Comparison of ENCODE assay signal across 8 cellular contexts in genomic region chr21:44931501-44932365, GRCh38. TPM values are rescaled to one million over a fixed set of nuclear protein-coding genes. Genes with fewer than 3 reads are reported as not detected.
DNase-seq lines count a peak whose midpoint lies in the region; ATAC-seq, FAIRE-seq and TF ChIP-seq lines count a peak whose summit lies in the region.

No MANE protein-coding gene starts in this region.

- H3K27me3 ChIP-seq in keratinocyte (ENCODE audit: control insufficient read depth, extremely low read depth, insufficient read depth, low read length) (peaks cover 24% of the 10 kb centered on the region), testis (no peaks in the 10 kb centered on the region)

- H3K9me3 Mint-ChIP-seq in activated CD4-positive, alpha-beta T cell treated with anti-CD3 and anti-CD28 coated beads for 36 hours (ENCODE audit: low read depth) = no peaks in the 10 kb centered on the region
- no peaks in the 10 kb centered on the region for H3K9me3 Mint-ChIP-seq in activated T-helper 1 cell treated with anti-CD3 and anti-CD28 coated beads, Interleukin-12 subunit alpha, Interleukin-12 subunit beta, Interleukin-2, Interleukin-4 antibody, amounts not matched to agents 30 ng/mL and 10 ng/mL and 1 ng/mL, durations not matched to agents 14 hours and 24 hours and 36 hours

- H3K27ac Mint-ChIP-seq in activated CD4-positive, alpha-beta T cell treated with anti-CD3 and anti-CD28 coated beads for 36 hours = peak overlapping the region; percentile 82
- peak overlapping the region; percentile 90 for H3K27ac Mint-ChIP-seq in activated T-helper 1 cell treated with anti-CD3 and anti-CD28 coated beads, Interleukin-12 subunit alpha, Interleukin-12 subunit beta, Interleukin-2, Interleukin-4 antibody, amounts not matched to agents 30 ng/mL and 10 ng/mL and 1 ng/mL, durations not matched to agents 14 hours and 24 hours and 36 hours

- TF ChIP-seq CTCF in keratinocyte (optimal IDR thresholded peaks at IDR 0.05 in 1 of 3, IDR thresholded peaks at IDR 0.05 in 1 of 3, conservative IDR thresholded peaks at IDR 0.05 in 1 of 3; ENCODE audit: extremely low read depth in 1 of 3, insufficient read depth in 2 of 3, low read length in 3 of 3) (no peak), testis (IDR thresholded peaks at IDR 0.05) (no peak)

- H3K4me1 ChIP-seq in keratinocyte (ENCODE audit: control insufficient read depth, extremely low read depth, insufficient read depth, low read length) (peaks cover 38% of the 10 kb centered on the region), testis (peaks cover 23% of the 10 kb centered on the region)

- H3K9ac ChIP-seq in keratinocyte (ENCODE audit: control insufficient read depth, extremely low read depth, insufficient read depth, low read length) = no peak overlapping the region

- dilution Hi-C loops in keratinocyte (cut with MboI; ENCODE audit: extremely low pct_ligation_motif_present, low sequenced_read_pairs) = no loop called here

- peak overlapping the region; percentile 54 for H3K4me2 ChIP-seq in keratinocyte (ENCODE audit: control insufficient read depth, extremely low read depth, insufficient read depth, low read depth, low read length)

- POLR2A ChIA-PET in activated CD4-positive, alpha-beta T cell treated with anti-CD3 and anti-CD28 coated beads for 36 hours (lab: Charles Lee) = interaction anchor here (0.6 to 1.4 kb wide), 3 partner anchors 34 to 268 kb away, joined by 3 to 4 read pairs (median 3); no protein-coding TSS in a partner anchor

- H3K36me3 ChIP-seq in keratinocyte (ENCODE audit: control insufficient read depth in 2 of 2, extremely low read depth in 1 of 2, insufficient read depth in 2 of 2, low read length in 2 of 2) (no peaks in the 10 kb centered on the region), testis (ENCODE audit: low read depth, missing control alignments) (no peaks in the 10 kb centered on the region)

- H2AFZ ChIP-seq in keratinocyte (ENCODE audit: control insufficient read depth, low read length) = no peak overlapping the region

- DNase-seq in activated CD4-positive, alpha-beta T cell treated with anti-CD3 and anti-CD28 coated beads for 36 hours = peak; percentile 46
- DNase-seq in activated CD4-positive, alpha-beta T cell treated with anti-CD3 and anti-CD28 coated beads for 1 hour = no peak
- no peak for DNase-seq in activated T-helper 1 cell treated with anti-CD3 and anti-CD28 coated beads, Interleukin-12 subunit alpha, Interleukin-12 subunit beta, Interleukin-2, Interleukin-4 antibody, amounts not matched to agents 30 ng/mL and 10 ng/mL and 1 ng/mL, durations not matched to agents 14 hours and 24 hours and 36 hours (ENCODE audit: low spot score)
- no peak for DNase-seq in keratinocyte (ENCODE audit: low read depth, low spot score)
- no peak for DNase-seq in testis
- DNase-seq in NCI-H1930 (lab: John Stamatoyannopoulos, UW) = no peak
- DNase-seq in medulla oblongata (ENCODE audit: extremely low spot score) = no peak
- DNase-seq in germinal center (ENCODE audit: low spot score) = no peak

- H3K9me1 ChIP-seq in keratinocyte (ENCODE audit: control insufficient read depth, extremely low read depth, insufficient read depth, low read length) = no peaks in the 10 kb centered on the region

- no peaks in the 10 kb centered on the region for H4K20me1 ChIP-seq in keratinocyte (ENCODE audit: control insufficient read depth, extremely low read depth, insufficient read depth, low read length)

- 1 to 2% methylated on average over 18 to 73 of the region's 73 CpGs for WGBS in testis, 2 donors

- H3K36me3 Mint-ChIP-seq in activated CD4-positive, alpha-beta T cell treated with anti-CD3 and anti-CD28 coated beads for 36 hours (ENCODE audit: low read depth) = no peaks in the 10 kb centered on the region
- H3K36me3 Mint-ChIP-seq in activated T-helper 1 cell treated with anti-CD3 and anti-CD28 coated beads, Interleukin-12 subunit alpha, Interleukin-12 subunit beta, Interleukin-2, Interleukin-4 antibody, amounts not matched to agents 30 ng/mL and 10 ng/mL and 1 ng/mL, durations not matched to agents 14 hours and 24 hours and 36 hours (ENCODE audit: low read depth) = peaks cover 5% of the 10 kb centered on the region

- H3K27ac ChIP-seq in keratinocyte (ENCODE audit: control insufficient read depth, insufficient read depth, low read length) = no peak overlapping the region
- H3K27ac ChIP-seq in testis = no peak overlapping the region

- intact Hi-C loops in activated CD4-positive, alpha-beta T cell treated with anti-CD3 and anti-CD28 coated beads for 36 hours (cut with DNase I, micrococcal nuclease) = loop anchor here (1.0 to 2.0 kb wide), 4 partner anchors 20 to 421 kb away; partner anchors contain the start of gene UBE2G2 (in 1 of the 2)
- intact Hi-C loops in activated T-helper 1 cell treated with anti-CD3 and anti-CD28 coated beads, Interleukin-12 subunit alpha, Interleukin-12 subunit beta, Interleukin-2, Interleukin-4 antibody, amounts not matched to agents 30 ng/mL and 10 ng/mL and 1 ng/mL, durations not matched to agents 14 hours and 24 hours and 36 hours (cut with micrococcal nuclease) = loop anchor here (1.0 to 2.0 kb wide), 2 partner anchors 39 to 57 kb away; no protein-coding TSS in a partner anchor
- intact Hi-C loops in testis (cut with DNase I; ENCODE audit: low total_unique reads) = loop anchor here (10.0 kb wide), 1 partner anchor 117 kb away; the partner anchor contains the start of gene SUMO3

- FAIRE-seq in keratinocyte (lab: Jason Lieb, UNC) = peak; percentile 9

- CTCF ChIA-PET in activated CD4-positive, alpha-beta T cell treated with anti-CD3 and anti-CD28 coated beads for 36 hours (lab: Charles Lee) = interaction anchor here (0.6 to 2.3 kb wide), 14 partner anchors 11 to 210 kb away, joined by 3 to 16 read pairs (median 4); partner anchors contain the start of genes ITGB2 and UBE2G2

- TF ChIP-seq POLR2A in testis (IDR thresholded peaks at IDR 0.05) = no peak

- H3K9me3 ChIP-seq in keratinocyte (ENCODE audit: control insufficient read depth, low read depth, low read length) (no peaks in the 10 kb centered on the region), testis (no peaks in the 10 kb centered on the region)

- no peaks in the 10 kb centered on the region for H3K27me3 Mint-ChIP-seq in activated CD4-positive, alpha-beta T cell treated with anti-CD3 and anti-CD28 coated beads for 36 hours
- H3K27me3 Mint-ChIP-seq in activated T-helper 1 cell treated with anti-CD3 and anti-CD28 coated beads, Interleukin-12 subunit alpha, Interleukin-12 subunit beta, Interleukin-2, Interleukin-4 antibody, amounts not matched to agents 30 ng/mL and 10 ng/mL and 1 ng/mL, durations not matched to agents 14 hours and 24 hours and 36 hours (ENCODE audit: insufficient read depth) = no peaks in the 10 kb centered on the region

- ATAC-seq in activated CD4-positive, alpha-beta T cell treated with anti-CD3 and anti-CD28 coated beads for 36 hours = no peak

- H3K4me1 Mint-ChIP-seq in activated CD4-positive, alpha-beta T cell treated with anti-CD3 and anti-CD28 coated beads for 36 hours = peaks cover 44% of the 10 kb centered on the region
- H3K4me1 Mint-ChIP-seq in activated T-helper 1 cell treated with anti-CD3 and anti-CD28 coated beads, Interleukin-12 subunit alpha, Interleukin-12 subunit beta, Interleukin-2, Interleukin-4 antibody, amounts not matched to agents 30 ng/mL and 10 ng/mL and 1 ng/mL, durations not matched to agents 14 hours and 24 hours and 36 hours (ENCODE audit: low read depth) = peaks cover 51% of the 10 kb centered on the region

- H3K79me2 ChIP-seq in keratinocyte (ENCODE audit: control insufficient read depth, insufficient read depth, low read length) = no peaks in the 10 kb centered on the region

- H3K4me3 ChIP-seq in keratinocyte (ENCODE audit: control insufficient read depth in 2 of 3, extremely low read depth in 1 of 3, insufficient read depth in 2 of 3, low read depth in 1 of 3, low read length in 3 of 3) = peak overlapping the region; percentile 2 to 29 (median 12)
- peak overlapping the region; percentile 37 to 41 for H3K4me3 ChIP-seq in testis

- H3K4me3 Mint-ChIP-seq in activated CD4-positive, alpha-beta T cell treated with anti-CD3 and anti-CD28 coated beads for 36 hours = peak overlapping the region; percentile 78
- H3K4me3 Mint-ChIP-seq in activated T-helper 1 cell treated with anti-CD3 and anti-CD28 coated beads, Interleukin-12 subunit alpha, Interleukin-12 subunit beta, Interleukin-2, Interleukin-4 antibody, amounts not matched to agents 30 ng/mL and 10 ng/mL and 1 ng/mL, durations not matched to agents 14 hours and 24 hours and 36 hours = peak overlapping the region; percentile 81

RNA-seq across cellular contexts. Expression of gene SLX9, which starts 8.1 kb away (rescaled TPM):
- 10 to 100 TPM; 60.8 to 68.8 TPM for total RNA-seq in activated CD4-positive, alpha-beta T cell treated with anti-CD3 and anti-CD28 coated beads for 36 hours
- total RNA-seq in activated T-helper 1 cell treated with anti-CD3 and anti-CD28 coated beads, Interleukin-12 subunit alpha, Interleukin-12 subunit beta, Interleukin-2, Interleukin-4 antibody, amounts not matched to agents 30 ng/mL and 10 ng/mL and 1 ng/mL, durations not matched to agents 14 hours and 24 hours and 36 hours = 83.4 and 84.7 TPM in 2 replicates
- 18.5 to 26.8 TPM (median 21.8 TPM) in 3 replicates for polyA plus RNA-seq in keratinocyte
- polyA plus RNA-seq in keratinocyte (2011; ENCODE audit: low read depth) = 10.9 TPM
- 11.7 and 37.9 TPM in 2 replicates for polyA plus RNA-seq in keratinocyte (2011; cell fraction: cytosol; rRNA removed)
- 12.2 and 16.0 TPM in 2 replicates for polyA plus RNA-seq in keratinocyte (2011; cell fraction: nucleus; rRNA removed)
- 19.1 and 41.5 TPM in 2 replicates for polyA plus RNA-seq in keratinocyte (2012; ENCODE audit: low replicate concordance)
- 5.5 to 8.2 TPM (median 6.2 TPM) in 3 replicates for polyA minus RNA-seq in keratinocyte
- polyA minus RNA-seq in keratinocyte (2011; cell fraction: cytosol; rRNA and poly(A)+ RNA removed) = 43.4 TPM
- 9.0 and 9.2 TPM in 2 replicates for polyA minus RNA-seq in keratinocyte (2011; cell fraction: nucleus; rRNA and poly(A)+ RNA removed)
- 10 to 100 TPM; 30.8 to 31.9 TPM for total RNA-seq in testis
- 46.2 TPM for polyA plus RNA-seq in testis (ENCODE audit: insufficient read depth, low read depth, low replicate concordance)

RNA-seq across cellular contexts. Expression of gene ITGB2, which starts 11.0 kb away (rescaled TPM):
- 100 to 1,000 TPM; 217 to 250 TPM for total RNA-seq in activated CD4-positive, alpha-beta T cell treated with anti-CD3 and anti-CD28 coated beads for 36 hours
- total RNA-seq in activated T-helper 1 cell treated with anti-CD3 and anti-CD28 coated beads, Interleukin-12 subunit alpha, Interleukin-12 subunit beta, Interleukin-2, Interleukin-4 antibody, amounts not matched to agents 30 ng/mL and 10 ng/mL and 1 ng/mL, durations not matched to agents 14 hours and 24 hours and 36 hours = 292 and 294 TPM in 2 replicates
- polyA plus RNA-seq in keratinocyte = 0.55 to 0.86 TPM (median 0.72 TPM) in 3 replicates
- polyA plus RNA-seq in keratinocyte (2011; ENCODE audit: low read depth) = not detected
- polyA plus RNA-seq in keratinocyte (2011; cell fraction: cytosol; rRNA removed) = 0.29 and 1.0 TPM in 2 replicates
- 2.0 and 2.7 TPM in 2 replicates for polyA plus RNA-seq in keratinocyte (2011; cell fraction: nucleus; rRNA removed)
- polyA plus RNA-seq in keratinocyte (2012; ENCODE audit: low replicate concordance) = 0.17 and 1.0 TPM in 2 replicates
- polyA minus RNA-seq in keratinocyte = 0.40 to 3.1 TPM (median 1.4 TPM) in 3 replicates
- 6.5 TPM for polyA minus RNA-seq in keratinocyte (2011; cell fraction: cytosol; rRNA and poly(A)+ RNA removed)
- 3.8 and 6.5 TPM in 2 replicates for polyA minus RNA-seq in keratinocyte (2011; cell fraction: nucleus; rRNA and poly(A)+ RNA removed)
- total RNA-seq in testis = 10 to 100 TPM in 1 of 2 donors, 1 to 10 TPM in 1; 5.6 to 29.5 TPM
- polyA plus RNA-seq in testis (ENCODE audit: insufficient read depth, low read depth, low replicate concordance) = 27.4 TPM

RNA-seq across cellular contexts. Expression of gene PTTG1IP, which starts 58.2 kb away (rescaled TPM):
- total RNA-seq in activated CD4-positive, alpha-beta T cell treated with anti-CD3 and anti-CD28 coated beads for 36 hours = 10 to 100 TPM; 34.8 to 44.3 TPM
- 46.7 and 48.7 TPM in 2 replicates for total RNA-seq in activated T-helper 1 cell treated with anti-CD3 and anti-CD28 coated beads, Interleukin-12 subunit alpha, Interleukin-12 subunit beta, Interleukin-2, Interleukin-4 antibody, amounts not matched to agents 30 ng/mL and 10 ng/mL and 1 ng/mL, durations not matched to agents 14 hours and 24 hours and 36 hours
- polyA plus RNA-seq in keratinocyte (132 to 140 TPM (median 137 TPM) in 3 replicates), testis (ENCODE audit: insufficient read depth, low read depth, low replicate concordance) (171 TPM)
- polyA plus RNA-seq in keratinocyte (2011; ENCODE audit: low read depth) = 97.7 TPM
- polyA plus RNA-seq in keratinocyte (2011; cell fraction: cytosol; rRNA removed) = 114 and 141 TPM in 2 replicates
- 152 and 154 TPM in 2 replicates for polyA plus RNA-seq in keratinocyte (2011; cell fraction: nucleus; rRNA removed)
- polyA plus RNA-seq in keratinocyte (2012; ENCODE audit: low replicate concordance) = 111 and 120 TPM in 2 replicates
- polyA minus RNA-seq in keratinocyte = 69.3 to 118 TPM (median 90.8 TPM) in 3 replicates
- 232 TPM for polyA minus RNA-seq in keratinocyte (2011; cell fraction: cytosol; rRNA and poly(A)+ RNA removed)
- polyA minus RNA-seq in keratinocyte (2011; cell fraction: nucleus; rRNA and poly(A)+ RNA removed) = 92.1 and 106 TPM in 2 replicates
- 100 to 1,000 TPM; 190 to 195 TPM for total RNA-seq in testis
